Comparison of ENCODE assay signal across 1 cellular context in genomic region chr3:186118692-186119091, GRCh38.
TF ChIP-seq lines count a peak whose summit lies in the region.

No MANE protein-coding gene starts in this region.

TF ChIP-seq in GM12878, 131 proteins besides CTCF, POLR2A, EP300 and RAD21:
- TF ChIP-seq, protein P1, sequence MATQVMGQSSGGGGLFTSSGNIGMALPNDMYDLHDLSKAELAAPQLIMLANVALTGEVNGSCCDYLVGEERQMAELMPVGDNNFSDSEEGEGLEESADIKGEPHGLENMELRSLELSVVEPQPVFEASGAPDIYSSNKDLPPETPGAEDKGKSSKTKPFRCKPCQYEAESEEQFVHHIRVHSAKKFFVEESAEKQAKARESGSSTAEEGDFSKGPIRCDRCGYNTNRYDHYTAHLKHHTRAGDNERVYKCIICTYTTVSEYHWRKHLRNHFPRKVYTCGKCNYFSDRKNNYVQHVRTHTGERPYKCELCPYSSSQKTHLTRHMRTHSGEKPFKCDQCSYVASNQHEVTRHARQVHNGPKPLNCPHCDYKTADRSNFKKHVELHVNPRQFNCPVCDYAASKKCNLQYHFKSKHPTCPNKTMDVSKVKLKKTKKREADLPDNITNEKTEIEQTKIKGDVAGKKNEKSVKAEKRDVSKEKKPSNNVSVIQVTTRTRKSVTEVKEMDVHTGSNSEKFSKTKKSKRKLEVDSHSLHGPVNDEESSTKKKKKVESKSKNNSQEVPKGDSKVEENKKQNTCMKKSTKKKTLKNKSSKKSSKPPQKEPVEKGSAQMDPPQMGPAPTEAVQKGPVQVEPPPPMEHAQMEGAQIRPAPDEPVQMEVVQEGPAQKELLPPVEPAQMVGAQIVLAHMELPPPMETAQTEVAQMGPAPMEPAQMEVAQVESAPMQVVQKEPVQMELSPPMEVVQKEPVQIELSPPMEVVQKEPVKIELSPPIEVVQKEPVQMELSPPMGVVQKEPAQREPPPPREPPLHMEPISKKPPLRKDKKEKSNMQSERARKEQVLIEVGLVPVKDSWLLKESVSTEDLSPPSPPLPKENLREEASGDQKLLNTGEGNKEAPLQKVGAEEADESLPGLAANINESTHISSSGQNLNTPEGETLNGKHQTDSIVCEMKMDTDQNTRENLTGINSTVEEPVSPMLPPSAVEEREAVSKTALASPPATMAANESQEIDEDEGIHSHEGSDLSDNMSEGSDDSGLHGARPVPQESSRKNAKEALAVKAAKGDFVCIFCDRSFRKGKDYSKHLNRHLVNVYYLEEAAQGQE (IDR thresholded peaks at IDR 0.05; ENCODE audit: low read depth, low read length) = no peak
- TF ChIP-seq CREM (IDR thresholded peaks at IDR 0.05; ENCODE audit: low read depth) (no peak), SPI1 (IDR thresholded peaks at IDR 0.05; ENCODE audit: borderline replicate concordance, insufficient read depth, low read depth, low read length) (peak; percentile 59; the same call in 1 of the 2 replicates)
